In genomic region chr13:110415669-110416068, GRCh38 we compare ENCODE assay signal across 10 cellular contexts.
A peak's percentile ranks its signal among the peaks of the same experiment; 100 is the strongest.
DNase-seq lines count a peak whose midpoint lies in the region; ATAC-seq and TF ChIP-seq lines count a peak whose summit lies in the region.
"Had no signal": no experiment of that assay in that cellular context is flagged by ENCODE, and none has a peak within 500 bp of the region (broad histone marks: within the 10 kb centered on the region; RNA-seq: fewer than 3 reads in every experiment).

No MANE protein-coding gene starts in this region.

- H3K4me3 ChIP-seq in GM12865 (ENCODE audit: low read depth, low read length): no peak overlapping the region
- H3K4me3 ChIP-seq in epithelial cell of proximal tubule (ENCODE audit: low read depth, low read length): no peak overlapping the region
- H3K4me3 ChIP-seq in psoas muscle: no peak overlapping the region

- no peaks in the 10 kb centered on the region for H3K36me3 ChIP-seq in psoas muscle (ENCODE audit: insufficient read depth in 1 of 2, low read depth in 1 of 2)

- WGBS in psoas muscle, 3 donors: 66 to 71% (median 68%) methylated on average over 8 of the region's 8 CpGs

- peak; percentile 21 to 67 (median 46) for ATAC-seq in psoas muscle
- no peak for ATAC-seq in GM18907 (IDR thresholded peaks at IDR 0.05; ENCODE audit: unreplicated experiment)

- TF ChIP-seq CTCF in GM12865 (IDR thresholded peaks at IDR 0.05; ENCODE audit: insufficient read depth, low read depth, low read length, missing control alignments) (no peak), epithelial cell of proximal tubule (conservative IDR thresholded peaks at IDR 0.05; ENCODE audit: low read depth, low read length) (peak; percentile 27), psoas muscle (IDR thresholded peaks at IDR 0.05) (no peak)

- no peaks in the 10 kb centered on the region for H3K9me3 ChIP-seq in psoas muscle

- intact Hi-C loops in psoas muscle (cut with DNase I): loop anchor here in 1 of 2 donors (2.0 to 10.0 kb wide), 2 partner anchors 193 to 1451 kb away; no protein-coding TSS in a partner anchor

- peak; percentile 7 for DNase-seq in GM12865 (ENCODE audit: low read depth)
- peak; percentile 48 for DNase-seq in NCI-H69 (lab: John Stamatoyannopoulos, UW)
- DNase-seq in epithelial cell of proximal tubule (ENCODE audit: low read depth): no peak
- no peak for DNase-seq in psoas muscle
- no peak for DNase-seq in NCI-H2029 treated with DMSO at 0.1 percent for 48 hours (lab: John Stamatoyannopoulos, UW)
- no peak for DNase-seq in NCI-H1694 (lab: John Stamatoyannopoulos, UW)
- DNase-seq in amniotic stem cell (lab: John Stamatoyannopoulos, UW): no peak
- DNase-seq: activated gamma-delta T cell treated with Interleukin-2 at 50 U/mL for 16 hours, NCI-H2029 had no signal

- H3K27ac ChIP-seq in psoas muscle: peak overlapping the region; percentile 72

- H3K27me3 ChIP-seq in psoas muscle (ENCODE audit: insufficient read depth in 3 of 3, low read length in 2 of 3): no peaks in the 10 kb centered on the region

- H3K4me1 ChIP-seq in psoas muscle: peaks cover 40% of the 10 kb centered on the region

Comparison
In these comparisons a context has a peak if more than half of its experiments do, and no peak if none do; other contexts are left out.
1. DNase-seq: peak in GM12865 (single experiment) and NCI-H69 (single experiment); none in epithelial cell of proximal tubule (single experiment), psoas muscle (0 of 2), NCI-H2029 treated with DMSO at 0.1 percent for 48 hours (single experiment), NCI-H1694 (single experiment) and amniotic stem cell (single experiment).